ENCODE assay signal across 12 cellular contexts in genomic region chr17:30263552-30264333, GRCh38. TPM values are rescaled to one million over a fixed set of nuclear protein-coding genes. Genes with fewer than 3 reads are reported as not detected.
DNase-seq lines count a peak whose midpoint lies in the region; ATAC-seq, FAIRE-seq and TF ChIP-seq lines count a peak whose summit lies in the region.
"Had no signal": no experiment of that assay in that cellular context is flagged by ENCODE, and none has a peak within 500 bp of the region (broad histone marks: within the 10 kb centered on the region; RNA-seq: fewer than 3 reads in every experiment).

No MANE protein-coding gene starts in this region.

- no peak overlapping the region for H3K9ac ChIP-seq in kidney (ENCODE audit: low read length in 2 of 2)

- 25 to 45% (median 40%) methylated on average over 2 of the region's 2 CpGs for WGBS in stomach, 5 donors

- no peak for TF ChIP-seq EP300 in stomach (IDR thresholded peaks at IDR 0.05)

- FAIRE-seq in kidney (lab: Jason Lieb, UNC): peak; percentile 91
- FAIRE-seq: GM19239 had no signal

- peak overlapping the region; percentile 20 to 44 for H3K27ac ChIP-seq in kidney (ENCODE audit: low read depth in 2 of 2, low read length in 2 of 2)
- H3K27ac ChIP-seq in stomach: peak overlapping the region in 4 of 5 donors; percentile 8 to 54 (median 31)
- H3K27ac ChIP-seq: RWPE1 had no signal

- intact Hi-C loops in kidney (cut with DNase I): no loop called here
- intact Hi-C loops in stomach (cut with DNase I; ENCODE audit: low total_unique reads): no loop called here

- TF ChIP-seq POLR2A in stomach (IDR thresholded peaks at IDR 0.05): no peak

- DNase-seq in LNCaP clone FGC (ENCODE audit: low read depth) (peak; percentile 74), cardiac fibroblast (ENCODE audit: low read depth in 2 of 2) (peak; percentile 61 to 91), kidney (no peak), stomach (no peak), NCI-H1694 treated with DMSO at 0.1 percent for 48 hours (lab: John Stamatoyannopoulos, UW) (no peak)
- DNase-seq in activated CD4-positive, alpha-beta T cell treated with anti-CD3 and anti-CD28 coated beads for 48 hours: no peak
- DNase-seq: foreskin melanocyte; stimulated activated CD4-positive, alpha-beta T cell treated with anti-CD3 and anti-CD28 coated beads, Interleukin-12 subunit alpha, Interleukin-12 subunit beta, amount 100 ng/mL, for 4 hours had no signal

- H3K9me3 ChIP-seq in kidney (ENCODE audit: control insufficient read depth in 1 of 2, low read length in 2 of 2) (no peaks in the 10 kb centered on the region), stomach (no peaks in the 10 kb centered on the region)

- TF ChIP-seq CTCF in LNCaP clone FGC (IDR thresholded peaks at IDR 0.05; ENCODE audit: control insufficient read depth, extremely low read depth, insufficient read depth) (no peak), cardiac fibroblast (IDR thresholded peaks at IDR 0.05; ENCODE audit: low read depth, low read length) (no peak), kidney (IDR thresholded peaks at IDR 0.05; ENCODE audit: borderline replicate concordance, extremely low read depth, insufficient read depth) (no peak), stomach (IDR thresholded peaks at IDR 0.05) (no peak)

- ATAC-seq in HG02938 (IDR thresholded peaks at IDR 0.05; ENCODE audit: unreplicated experiment) (no peak), HG03097 (IDR thresholded peaks at IDR 0.05; ENCODE audit: low FRiP score, unreplicated experiment) (no peak)

- H3K4me3 ChIP-seq in LNCaP clone FGC (ENCODE audit: low read depth, low read length) (no peak overlapping the region), cardiac fibroblast (replicated peaks in 1 of 2; ENCODE audit: low read depth in 2 of 2, low read length in 2 of 2) (no peak overlapping the region), kidney (ENCODE audit: low read length in 2 of 2) (no peak overlapping the region), stomach (no peak overlapping the region)

- peaks cover 0 to 8% of the 10 kb centered on the region in 2 donors for H3K4me1 ChIP-seq in kidney (ENCODE audit: control insufficient read depth in 1 of 2, insufficient read depth in 1 of 2, low read depth in 1 of 2, low read length in 2 of 2)
- H3K4me1 ChIP-seq in stomach: peaks cover 0 to 23% (median 10%) of the 10 kb centered on the region in 4 donors

- no peaks in the 10 kb centered on the region for H3K27me3 ChIP-seq in stomach

- H3K36me3 ChIP-seq in kidney (ENCODE audit: control insufficient read depth in 1 of 2, insufficient read depth in 2 of 2, low read length in 2 of 2): peaks cover 16 to 26% of the 10 kb centered on the region in 2 donors
- peaks cover 11 to 90% (median 83%) of the 10 kb centered on the region in 4 donors for H3K36me3 ChIP-seq in stomach

RNA-seq across cellular contexts. Expression of gene BLMH, which starts 28.0 kb away (rescaled TPM):
- total RNA-seq in kidney (32.5 TPM), stomach (10 to 100 TPM in 3 of 5 donors, 1 to 10 TPM in 1, not detected in 1; 5.4 to 32.4 (median 28.4) TPM)
- polyA plus RNA-seq in kidney (ENCODE audit: insufficient read depth, low read depth, low replicate concordance) (30.5 TPM), stomach (10 to 100 TPM; 12.8 to 14.7 (median 14.4) TPM)

RNA-seq across cellular contexts. Expression of gene SLC6A4, which starts 28.2 kb away (rescaled TPM):
- 0.94 TPM for total RNA-seq in kidney
- 1.1 TPM for polyA plus RNA-seq in kidney (ENCODE audit: insufficient read depth, low read depth, low replicate concordance)
- total RNA-seq in stomach: under 1 TPM in 1 of 5 donors, not detected in 4; 0.18 TPM
- under 1 TPM in 1 of 3 donors, not detected in 2; 0.55 TPM for polyA plus RNA-seq in stomach

Comparison
In these comparisons a context has a peak if more than half of its experiments do, and no peak if none do; other contexts are left out.
1. DNase-seq: peak in LNCaP clone FGC (single experiment) and cardiac fibroblast (2 of 2); none in kidney (single experiment), stomach (single experiment), NCI-H1694 treated with DMSO at 0.1 percent for 48 hours (single experiment) and activated CD4-positive, alpha-beta T cell treated with anti-CD3 and anti-CD28 coated beads for 48 hours (single experiment).